ENCODE assay signal across 8 cellular contexts in the genomic region with DNA sequence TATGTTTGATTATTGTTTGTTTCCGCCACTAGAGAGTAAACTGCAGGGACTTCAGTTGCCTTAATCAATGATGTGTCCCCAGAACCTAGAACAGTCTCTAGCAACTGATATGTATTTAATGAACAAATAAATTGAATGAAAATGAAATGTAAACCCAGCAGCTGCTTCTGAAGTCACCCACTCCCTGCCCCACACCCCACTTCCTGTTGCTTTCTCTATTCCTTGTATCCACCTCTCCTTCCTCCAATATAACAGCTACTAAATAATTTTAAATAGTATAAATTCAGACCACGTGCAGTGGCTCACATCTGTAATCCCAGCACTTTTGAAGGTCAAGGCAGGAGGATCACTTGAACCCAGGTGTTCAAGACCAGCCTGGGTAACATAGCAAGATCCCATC. TPM values are rescaled to one million over a fixed set of nuclear protein-coding genes. Genes with fewer than 3 reads are reported as not detected.
DNase-seq lines count a peak whose midpoint lies in the region; ATAC-seq, FAIRE-seq and TF ChIP-seq lines count a peak whose summit lies in the region.

No MANE protein-coding gene starts in this region.

- intact Hi-C loops in activated T-helper 1 cell treated with anti-CD3 and anti-CD28 coated beads, Interleukin-12 subunit alpha, Interleukin-12 subunit beta, Interleukin-2, Interleukin-4 antibody, amounts not matched to agents 30 ng/mL and 10 ng/mL and 1 ng/mL, durations not matched to agents 14 hours and 24 hours and 36 hours (cut with micrococcal nuclease): no loop called here

- no peaks in the 10 kb centered on the region for H3K9me3 Mint-ChIP-seq in T-helper 2 cell treated with Interferon-gamma antibody and Interleukin-4, amounts not matched to agents 5 μg/mL and 100 μg/mL, for 36 hours
- no peaks in the 10 kb centered on the region for H3K9me3 Mint-ChIP-seq in activated T-helper 1 cell treated with anti-CD3 and anti-CD28 coated beads, Interleukin-12 subunit alpha, Interleukin-12 subunit beta, Interleukin-2, Interleukin-4 antibody, amounts not matched to agents 30 ng/mL and 10 ng/mL and 1 ng/mL, durations not matched to agents 14 hours and 24 hours and 36 hours
- no peaks in the 10 kb centered on the region for H3K9me3 Mint-ChIP-seq in stimulated activated naive CD8-positive, alpha-beta T cell treated with anti-CD3 and anti-CD28 coated beads, Interleukin-15, amount 100 ng/mL, for 72 hours

- no peak for TF ChIP-seq CTCF in keratinocyte (optimal IDR thresholded peaks at IDR 0.05 in 1 of 3, IDR thresholded peaks at IDR 0.05 in 1 of 3, conservative IDR thresholded peaks at IDR 0.05 in 1 of 3; ENCODE audit: extremely low read depth in 1 of 3, insufficient read depth in 2 of 3, low read length in 3 of 3)

- H3K36me3 Mint-ChIP-seq in T-helper 2 cell treated with Interferon-gamma antibody and Interleukin-4, amounts not matched to agents 5 μg/mL and 100 μg/mL, for 36 hours (ENCODE audit: low read depth): peaks cover 66% of the 10 kb centered on the region
- H3K36me3 Mint-ChIP-seq in activated T-helper 1 cell treated with anti-CD3 and anti-CD28 coated beads, Interleukin-12 subunit alpha, Interleukin-12 subunit beta, Interleukin-2, Interleukin-4 antibody, amounts not matched to agents 30 ng/mL and 10 ng/mL and 1 ng/mL, durations not matched to agents 14 hours and 24 hours and 36 hours (ENCODE audit: low read depth): peaks cover 51% of the 10 kb centered on the region

- peak overlapping the region; percentile 85 for H3K4me3 Mint-ChIP-seq in T-helper 2 cell treated with Interferon-gamma antibody and Interleukin-4, amounts not matched to agents 5 μg/mL and 100 μg/mL, for 36 hours
- peak overlapping the region; percentile 50 for H3K4me3 Mint-ChIP-seq in activated T-helper 1 cell treated with anti-CD3 and anti-CD28 coated beads, Interleukin-12 subunit alpha, Interleukin-12 subunit beta, Interleukin-2, Interleukin-4 antibody, amounts not matched to agents 30 ng/mL and 10 ng/mL and 1 ng/mL, durations not matched to agents 14 hours and 24 hours and 36 hours
- peak overlapping the region; percentile 82 to 88 for H3K4me3 Mint-ChIP-seq in stimulated activated naive CD8-positive, alpha-beta T cell treated with anti-CD3 and anti-CD28 coated beads, Interleukin-15, amount 100 ng/mL, for 72 hours

- no peaks in the 10 kb centered on the region for H3K9me3 ChIP-seq in keratinocyte (ENCODE audit: control insufficient read depth, low read depth, low read length)

- no peak for FAIRE-seq in keratinocyte (lab: Jason Lieb, UNC)

- dilution Hi-C loops in keratinocyte (cut with MboI; ENCODE audit: extremely low pct_ligation_motif_present, low sequenced_read_pairs): no loop called here

- H3K36me3 ChIP-seq in keratinocyte (ENCODE audit: control insufficient read depth in 2 of 2, extremely low read depth in 1 of 2, insufficient read depth in 2 of 2, low read length in 2 of 2): peaks cover 23 to 27% of the 10 kb centered on the region in 2 experiments

- DNase-seq in T-helper 2 cell treated with Interferon-gamma antibody and Interleukin-4, amounts not matched to agents 5 μg/mL and 100 μg/mL, for 36 hours (ENCODE audit: low spot score): no peak
- DNase-seq in T-helper 2 cell (no peak), keratinocyte (ENCODE audit: low read depth, low spot score) (no peak), NCI-H69 (lab: John Stamatoyannopoulos, UW) (no peak)
- no peak for DNase-seq in activated T-helper 1 cell treated with anti-CD3 and anti-CD28 coated beads, Interleukin-12 subunit alpha, Interleukin-12 subunit beta, Interleukin-2, Interleukin-4 antibody, amounts not matched to agents 30 ng/mL and 10 ng/mL and 1 ng/mL, durations not matched to agents 14 hours and 24 hours and 36 hours (ENCODE audit: low spot score)
- DNase-seq in stimulated activated naive CD8-positive, alpha-beta T cell treated with anti-CD3 and anti-CD28 coated beads, Interleukin-15, amount 100 ng/mL, for 72 hours: no peak
- no peak for DNase-seq in activated effector memory CD4-positive, alpha-beta T cell treated with anti-CD3 and anti-CD28 coated beads, Interleukin-2, amount 50 U/mL, for 16 hours

- peak overlapping the region; percentile 85 for H3K27ac ChIP-seq in keratinocyte (ENCODE audit: control insufficient read depth, insufficient read depth, low read length)

- no peaks in the 10 kb centered on the region for H3K9me1 ChIP-seq in keratinocyte (ENCODE audit: control insufficient read depth, extremely low read depth, insufficient read depth, low read length)

- ATAC-seq in stimulated activated naive CD8-positive, alpha-beta T cell treated with anti-CD3 and anti-CD28 coated beads, Interleukin-15, amount 100 ng/mL, for 72 hours: no peak
- no peak for ATAC-seq in GM18519 (IDR thresholded peaks at IDR 0.05; ENCODE audit: low FRiP score, unreplicated experiment)

- peak overlapping the region; percentile 74 for H3K4me2 ChIP-seq in keratinocyte (ENCODE audit: control insufficient read depth, extremely low read depth, insufficient read depth, low read depth, low read length)

- no peaks in the 10 kb centered on the region for H3K27me3 ChIP-seq in keratinocyte (ENCODE audit: control insufficient read depth, extremely low read depth, insufficient read depth, low read length)

- peak overlapping the region; percentile 16 for H3K9ac ChIP-seq in keratinocyte (ENCODE audit: control insufficient read depth, extremely low read depth, insufficient read depth, low read length)

- peaks cover 87% of the 10 kb centered on the region for H4K20me1 ChIP-seq in keratinocyte (ENCODE audit: control insufficient read depth, extremely low read depth, insufficient read depth, low read length)

- H3K79me2 ChIP-seq in keratinocyte (ENCODE audit: control insufficient read depth, insufficient read depth, low read length): peaks cover 99% of the 10 kb centered on the region

- H3K4me1 ChIP-seq in keratinocyte (ENCODE audit: control insufficient read depth, extremely low read depth, insufficient read depth, low read length): peaks cover 93% of the 10 kb centered on the region

- H3K27me3 Mint-ChIP-seq in T-helper 2 cell treated with Interferon-gamma antibody and Interleukin-4, amounts not matched to agents 5 μg/mL and 100 μg/mL, for 36 hours (ENCODE audit: low read depth): no peaks in the 10 kb centered on the region
- no peaks in the 10 kb centered on the region for H3K27me3 Mint-ChIP-seq in activated T-helper 1 cell treated with anti-CD3 and anti-CD28 coated beads, Interleukin-12 subunit alpha, Interleukin-12 subunit beta, Interleukin-2, Interleukin-4 antibody, amounts not matched to agents 30 ng/mL and 10 ng/mL and 1 ng/mL, durations not matched to agents 14 hours and 24 hours and 36 hours (ENCODE audit: insufficient read depth)
- H3K27me3 Mint-ChIP-seq in stimulated activated naive CD8-positive, alpha-beta T cell treated with anti-CD3 and anti-CD28 coated beads, Interleukin-15, amount 100 ng/mL, for 72 hours: no peaks in the 10 kb centered on the region

- peaks cover 83% of the 10 kb centered on the region for H3K4me1 Mint-ChIP-seq in T-helper 2 cell treated with Interferon-gamma antibody and Interleukin-4, amounts not matched to agents 5 μg/mL and 100 μg/mL, for 36 hours (ENCODE audit: low read depth)
- H3K4me1 Mint-ChIP-seq in activated T-helper 1 cell treated with anti-CD3 and anti-CD28 coated beads, Interleukin-12 subunit alpha, Interleukin-12 subunit beta, Interleukin-2, Interleukin-4 antibody, amounts not matched to agents 30 ng/mL and 10 ng/mL and 1 ng/mL, durations not matched to agents 14 hours and 24 hours and 36 hours (ENCODE audit: low read depth): peaks cover 92% of the 10 kb centered on the region
- H3K4me1 Mint-ChIP-seq in stimulated activated naive CD8-positive, alpha-beta T cell treated with anti-CD3 and anti-CD28 coated beads, Interleukin-15, amount 100 ng/mL, for 72 hours: peaks cover 97% of the 10 kb centered on the region

- H3K27ac Mint-ChIP-seq in T-helper 2 cell treated with Interferon-gamma antibody and Interleukin-4, amounts not matched to agents 5 μg/mL and 100 μg/mL, for 36 hours: peak overlapping the region; percentile 94
- H3K27ac Mint-ChIP-seq in activated T-helper 1 cell treated with anti-CD3 and anti-CD28 coated beads, Interleukin-12 subunit alpha, Interleukin-12 subunit beta, Interleukin-2, Interleukin-4 antibody, amounts not matched to agents 30 ng/mL and 10 ng/mL and 1 ng/mL, durations not matched to agents 14 hours and 24 hours and 36 hours: peak overlapping the region; percentile 93
- H3K27ac Mint-ChIP-seq in stimulated activated naive CD8-positive, alpha-beta T cell treated with anti-CD3 and anti-CD28 coated beads, Interleukin-15, amount 100 ng/mL, for 72 hours: peak overlapping the region; percentile 82

- no peak overlapping the region for H2AFZ ChIP-seq in keratinocyte (ENCODE audit: control insufficient read depth, low read length)

- H3K4me3 ChIP-seq in keratinocyte (ENCODE audit: control insufficient read depth in 2 of 3, extremely low read depth in 1 of 3, insufficient read depth in 2 of 3, low read depth in 1 of 3, low read length in 3 of 3): peak overlapping the region in 1 of 3 experiments; percentile 3

RNA-seq across cellular contexts. Expression of a gene that starts 15.8 kb away (rescaled TPM):
- total RNA-seq in activated T-helper 1 cell treated with anti-CD3 and anti-CD28 coated beads, Interleukin-12 subunit alpha, Interleukin-12 subunit beta, Interleukin-2, Interleukin-4 antibody, amounts not matched to agents 30 ng/mL and 10 ng/mL and 1 ng/mL, durations not matched to agents 14 hours and 24 hours and 36 hours: 618 and 639 TPM in 2 replicates
- 277 to 489 TPM (median 351 TPM) in 3 replicates for polyA plus RNA-seq in keratinocyte
- 526 TPM for polyA plus RNA-seq in keratinocyte (2011; ENCODE audit: low read depth)
- polyA plus RNA-seq in keratinocyte (2011; cell fraction: cytosol; rRNA removed): 357 and 388 TPM in 2 replicates
- 864 and 995 TPM in 2 replicates for polyA plus RNA-seq in keratinocyte (2011; cell fraction: nucleus; rRNA removed)
- polyA plus RNA-seq in keratinocyte (2012; ENCODE audit: low replicate concordance): 168 and 903 TPM in 2 replicates
- polyA minus RNA-seq in keratinocyte: 752 to 1,882 TPM (median 1,066 TPM) in 3 replicates
- polyA minus RNA-seq in keratinocyte (2011; cell fraction: cytosol; rRNA and poly(A)+ RNA removed): 461 TPM
- polyA minus RNA-seq in keratinocyte (2011; cell fraction: nucleus; rRNA and poly(A)+ RNA removed): 623 and 1,627 TPM in 2 replicates
